In genomic region chr15:64209680-64210334, GRCh38 we compare ENCODE assay signal across 8 cellular contexts. TPM values are rescaled to one million over a fixed set of nuclear protein-coding genes. Genes with fewer than 3 reads are reported as not detected.
DNase-seq lines count a peak whose midpoint lies in the region; ATAC-seq and TF ChIP-seq lines count a peak whose summit lies in the region.

No MANE protein-coding gene starts in this region.

- no peak overlapping the region for H3K27ac ChIP-seq in coronary artery

- no peak overlapping the region for H3K4me3 ChIP-seq in GM12875 (ENCODE audit: low read depth, low read length)
- H3K4me3 ChIP-seq in coronary artery: no peak overlapping the region

- DNase-seq in AG09319 (ENCODE audit: extremely low read depth, low read depth) (no peak), NCI-H446 treated with DMSO at 0.1 percent for 48 hours (lab: John Stamatoyannopoulos, UW) (peak; percentile 29), coronary artery (ENCODE audit: low spot score) (no peak), osteocyte (ENCODE audit: extremely low spot score, unreplicated experiment) (no peak), COLO829 (ENCODE audit: low spot score) (no peak), T-cell (no peak), anterior cingulate cortex (lab: John Stamatoyannopoulos, UW) (no peak)

- H3K27me3 Mint-ChIP-seq in osteocyte (ENCODE audit: unreplicated experiment) (no peaks in the 10 kb centered on the region), T-cell (no peaks in the 10 kb centered on the region)

- POLR2A ChIA-PET in T-cell (lab: Charles Lee): no interaction called here

- H3K27ac Mint-ChIP-seq in osteocyte (ENCODE audit: unreplicated experiment) (peak overlapping the region; percentile 73), T-cell (no peak overlapping the region)

- no peaks in the 10 kb centered on the region for H3K9me3 Mint-ChIP-seq in osteocyte (ENCODE audit: unreplicated experiment)
- no peaks in the 10 kb centered on the region for H3K9me3 Mint-ChIP-seq in T-cell

- CTCF ChIA-PET in T-cell (lab: Charles Lee): interaction anchor here in 1 of 2 donors (0.6 kb wide), 1 partner anchor 146 kb away, joined by 3 read pairs; the partner anchor contains the start of gene CSNK1G1

- TF ChIP-seq CTCF in AG09319 (IDR thresholded peaks at IDR 0.05; ENCODE audit: low read depth, low read length) (peak; percentile 44), GM12875 (IDR thresholded peaks at IDR 0.05; ENCODE audit: borderline replicate concordance, insufficient read depth, low read depth, low read length) (0 out of 2 replicates have a peak, but pooled peaks have one; percentile 1), coronary artery (IDR thresholded peaks at IDR 0.05) (peak; percentile 13), osteocyte (IDR thresholded peaks at IDR 0.05) (peak; percentile 71)

- peaks cover 9% of the 10 kb centered on the region for H3K4me1 Mint-ChIP-seq in osteocyte (ENCODE audit: unreplicated experiment)
- no peaks in the 10 kb centered on the region for H3K4me1 Mint-ChIP-seq in T-cell

- H3K4me3 Mint-ChIP-seq in osteocyte (ENCODE audit: unreplicated experiment) (no peak overlapping the region), T-cell (no peak overlapping the region)

- H3K36me3 Mint-ChIP-seq in osteocyte (ENCODE audit: unreplicated experiment) (peaks cover 10% of the 10 kb centered on the region), T-cell (peaks cover 21% of the 10 kb centered on the region)

- ATAC-seq in T-cell (replicated peaks in 1 of 4): no peak

RNA-seq across cellular contexts. Expression of gene PPIB, which starts 47.0 kb away (rescaled TPM):
- total RNA-seq in osteocyte (698 and 746 TPM in 2 replicates), T-cell (100 to 1,000 TPM; 169 to 260 (median 217) TPM)

RNA-seq across cellular contexts. Expression of gene SNX22, which starts 58.3 kb away (rescaled TPM):
- 0.24 and 0.31 TPM in 2 replicates for total RNA-seq in osteocyte
- total RNA-seq in T-cell: 1 to 10 TPM in 3 of 5 donors, under 1 TPM in 2; 0.58 to 3.7 (median 1.4) TPM

Comparison
In these comparisons a context has a peak if more than half of its experiments do, and no peak if none do; other contexts are left out.
1. CTCF ChIP-seq: peak in every context shown above with its lines; median percentile 71 in osteocyte; 44 in AG09319; 13 in coronary artery; 1 in GM12875.